ENCODE assay signal across 20 cellular contexts in genomic region chr3:171206283-171206682, GRCh38.
DNase-seq lines count a peak whose midpoint lies in the region; ATAC-seq and TF ChIP-seq lines count a peak whose summit lies in the region.
"Had no signal": no experiment of that assay in that cellular context is flagged by ENCODE, and none has a peak within 500 bp of the region (broad histone marks: within the 10 kb centered on the region; RNA-seq: fewer than 3 reads in every experiment).

No MANE protein-coding gene starts in this region.

- RAD21 ChIA-PET in HCT116 (lab: Charles Lee; ENCODE audit: low non-redundant PET in 1 of 2, low total read pairs in 2 of 2, uncharacterized antibody in 2 of 2, unreplicated experiment in 2 of 2): no interaction called here

- BruUV-seq in HCT116 (replicated peaks; lab: Mats Ljungman, UMichigan): no TSS peak

- H3K9me3 Mint-ChIP-seq in activated naive CD4-positive, alpha-beta T cell treated with anti-CD3 and anti-CD28 coated beads, Interleukin-2, amount 10 ng/mL, durations not matched to agents 7 days and 5 days: no peaks in the 10 kb centered on the region
- H3K9me3 Mint-ChIP-seq: central memory CD8-positive, alpha-beta T cell; neural crest cell; stimulated activated memory B cell treated with anti-CD40 and anti-IgM and Interleukin-4, amounts not matched to agents 10 μg/mL and 1 μg/mL and 100 μg/mL, for 72 hours had no signal

- intact Hi-C loops in HCT116 (cut with micrococcal nuclease): no loop called here

- H3K4me3 ChIP-seq in HCT116 (replicated peaks in 1 of 2; ENCODE audit: low read depth in 1 of 2, low read length in 2 of 2): no peak overlapping the region
- H3K4me3 ChIP-seq: heart left ventricle, lung, upper lobe of right lung had no signal

- ATAC-seq in GM18505 (IDR thresholded peaks at IDR 0.05; ENCODE audit: unreplicated experiment) (peak; percentile 64), HCT116 (peak; percentile 63; the same call in 1 of the 2 replicates), HG03558 (IDR thresholded peaks at IDR 0.05; ENCODE audit: extremely low read depth, unreplicated experiment) (peak; percentile 85)
- ATAC-seq: heart left ventricle; sciatic nerve; stimulated activated memory B cell treated with anti-CD40 and anti-IgM and Interleukin-4, amounts not matched to agents 10 μg/mL and 1 μg/mL and 100 μg/mL, for 72 hours; upper lobe of right lung had no signal

- H3K4me3 Mint-ChIP-seq in activated naive CD4-positive, alpha-beta T cell treated with anti-CD3 and anti-CD28 coated beads, Interleukin-2, amount 10 ng/mL, durations not matched to agents 7 days and 5 days: no peak overlapping the region
- H3K4me3 Mint-ChIP-seq: activated naive CD8-positive, alpha-beta T cell treated with anti-CD3 and anti-CD28 coated beads for 36 hours; central memory CD8-positive, alpha-beta T cell; neural crest cell; stimulated activated memory B cell treated with anti-CD40 and anti-IgM and Interleukin-4, amounts not matched to agents 10 μg/mL and 1 μg/mL and 100 μg/mL, for 72 hours had no signal

- H3K9me2 ChIP-seq in HCT116 (ENCODE audit: insufficient read depth): no peaks in the 10 kb centered on the region

- peaks cover 52% of the 10 kb centered on the region for H3K36me3 Mint-ChIP-seq in activated naive CD4-positive, alpha-beta T cell treated with anti-CD3 and anti-CD28 coated beads, Interleukin-2, amount 10 ng/mL, durations not matched to agents 7 days and 5 days
- H3K36me3 Mint-ChIP-seq: stimulated activated memory B cell treated with anti-CD40 and anti-IgM and Interleukin-4, amounts not matched to agents 10 μg/mL and 1 μg/mL and 100 μg/mL, for 72 hours had no signal

- peaks cover 4% of the 10 kb centered on the region for H3K4me1 Mint-ChIP-seq in activated naive CD4-positive, alpha-beta T cell treated with anti-CD3 and anti-CD28 coated beads, Interleukin-2, amount 10 ng/mL, durations not matched to agents 7 days and 5 days
- H3K4me1 Mint-ChIP-seq: neural crest cell; stimulated activated memory B cell treated with anti-CD40 and anti-IgM and Interleukin-4, amounts not matched to agents 10 μg/mL and 1 μg/mL and 100 μg/mL, for 72 hours had no signal

- no peak for TF ChIP-seq POLR2A in GM18505 (IDR thresholded peaks at IDR 0.05; ENCODE audit: borderline replicate concordance, extremely low read depth, insufficient read depth, insufficient read length)
- TF ChIP-seq POLR2A in HCT116 (IDR thresholded peaks at IDR 0.05; ENCODE audit: borderline replicate concordance, extremely low read depth, insufficient read depth, insufficient read length): no peak

- no peak overlapping the region for H2AFZ ChIP-seq in HCT116 (ENCODE audit: low read depth, low read length, poor library complexity, severe bottlenecking)

- H3K9me3 ChIP-seq in HCT116 (ENCODE audit: control insufficient read depth in 1 of 2, insufficient read depth in 1 of 2, low read depth in 1 of 2, low read length in 2 of 2): no peaks in the 10 kb centered on the region
- H3K9me3 ChIP-seq: heart left ventricle, upper lobe of right lung had no signal

- POLR2A ChIA-PET in HCT116 (lab: Charles Lee): no interaction called here

- no peaks in the 10 kb centered on the region for H3K4me1 ChIP-seq in HCT116 (ENCODE audit: control insufficient read depth in 1 of 2, insufficient read depth in 2 of 2, low read length in 2 of 2)
- H3K4me1 ChIP-seq: upper lobe of right lung had no signal

- H3K36me3 ChIP-seq in HCT116 (ENCODE audit: control insufficient read depth in 1 of 2, insufficient read depth in 2 of 2, low read length in 2 of 2): no peaks in the 10 kb centered on the region
- H3K36me3 ChIP-seq: heart left ventricle had no signal

- no peak overlapping the region for H3K27ac Mint-ChIP-seq in activated naive CD4-positive, alpha-beta T cell treated with anti-CD3 and anti-CD28 coated beads, Interleukin-2, amount 10 ng/mL, durations not matched to agents 7 days and 5 days
- H3K27ac Mint-ChIP-seq: activated naive CD8-positive, alpha-beta T cell treated with anti-CD3 and anti-CD28 coated beads for 36 hours; stimulated activated memory B cell treated with anti-CD40 and anti-IgM and Interleukin-4, amounts not matched to agents 10 μg/mL and 1 μg/mL and 100 μg/mL, for 72 hours had no signal

- no peak for DNase-seq in HCT116 (ENCODE audit: low read depth, low spot score)
- peak; percentile 79 for DNase-seq in iPS DF 4.7 (ENCODE audit: extremely low read depth, low spot score)
- DNase-seq in activated T-cell treated with anti-CD3 and anti-CD28 coated beads, Interleukin-2, amount 50 U/mL, for 48 hours: no peak
- DNase-seq in stimulated activated CD4-positive, alpha-beta T cell treated with anti-CD3 and anti-CD28 coated beads, Interleukin-2, amount 100 ng/mL, for 48 hours: no peak
- no peak for DNase-seq in activated naive CD4-positive, alpha-beta T cell treated with anti-CD3 and anti-CD28 coated beads, Interleukin-2, amount 10 ng/mL, durations not matched to agents 7 days and 5 days
- DNase-seq in GM20000 (ENCODE audit: low spot score): no peak
- DNase-seq: activated CD8-positive, alpha-beta memory T cell treated with anti-CD3 and anti-CD28 coated beads, Interleukin-2, amount 50 U/mL, for 4 hours; activated naive CD8-positive, alpha-beta T cell treated with anti-CD3 and anti-CD28 coated beads for 36 hours; erythroblast; HCEC 1CT; heart left ventricle; stimulated activated CD4-positive, alpha-beta T cell treated with anti-CD3 and anti-CD28 coated beads, Interleukin-4, amount 100 ng/mL, for 4 hours; upper lobe of right lung had no signal

- no peaks in the 10 kb centered on the region for H3K79me2 ChIP-seq in HCT116 (ENCODE audit: insufficient read depth, low read length)

- CTCF ChIA-PET in HCT116 (lab: Charles Lee): no interaction called here
- CTCF ChIA-PET in activated naive CD4-positive, alpha-beta T cell treated with anti-CD3 and anti-CD28 coated beads, Interleukin-2, amount 10 ng/mL, durations not matched to agents 7 days and 5 days (lab: Charles Lee): interaction anchor here (0.6 kb wide), 1 partner anchor 26 kb away, joined by 3 read pairs; no protein-coding TSS in a partner anchor

- no peak overlapping the region for H3K27ac ChIP-seq in HCT116 (ENCODE audit: low read depth, low read length)
- H3K27ac ChIP-seq: heart left ventricle, upper lobe of right lung had no signal

- H3K27me3 ChIP-seq in HCT116 (ENCODE audit: insufficient read depth, low read length): no peaks in the 10 kb centered on the region
- H3K27me3 ChIP-seq: heart left ventricle, upper lobe of right lung had no signal

- no peaks in the 10 kb centered on the region for H4K20me1 ChIP-seq in HCT116 (ENCODE audit: insufficient read depth)

- TF ChIP-seq CTCF in HCT116 (IDR thresholded peaks at IDR 0.05 in 2 of 3, conservative IDR thresholded peaks at IDR 0.05 in 1 of 3; ENCODE audit: borderline replicate concordance in 1 of 3, insufficient read depth in 1 of 3, low read depth in 2 of 3, low read length in 2 of 3) (no peak), GM20000 (IDR thresholded peaks at IDR 0.05; ENCODE audit: extremely low read depth, missing control alignments) (no peak)

- no peaks in the 10 kb centered on the region for H3K27me3 Mint-ChIP-seq in activated naive CD4-positive, alpha-beta T cell treated with anti-CD3 and anti-CD28 coated beads, Interleukin-2, amount 10 ng/mL, durations not matched to agents 7 days and 5 days
- H3K27me3 Mint-ChIP-seq: activated naive CD8-positive, alpha-beta T cell treated with anti-CD3 and anti-CD28 coated beads for 36 hours; central memory CD8-positive, alpha-beta T cell; stimulated activated memory B cell treated with anti-CD40 and anti-IgM and Interleukin-4, amounts not matched to agents 10 μg/mL and 1 μg/mL and 100 μg/mL, for 72 hours had no signal

- TF ChIP-seq RAD21 in HCT116 (IDR thresholded peaks at IDR 0.05; ENCODE audit: low read depth): no peak

- no peak overlapping the region for H3K9ac ChIP-seq in HCT116 (ENCODE audit: low read length)

- H3K4me2 ChIP-seq in HCT116 (ENCODE audit: low read length): no peak overlapping the region

TF ChIP-seq in HCT116, 20 proteins besides CTCF, POLR2A, EP300 and RAD21:
- TF ChIP-seq, protein P1, sequence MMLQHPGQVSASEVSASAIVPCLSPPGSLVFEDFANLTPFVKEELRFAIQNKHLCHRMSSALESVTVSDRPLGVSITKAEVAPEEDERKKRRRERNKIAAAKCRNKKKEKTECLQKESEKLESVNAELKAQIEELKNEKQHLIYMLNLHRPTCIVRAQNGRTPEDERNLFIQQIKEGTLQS (IDR thresholded peaks at IDR 0.05): no peak
- TF ChIP-seq CEBPB (IDR thresholded peaks at IDR 0.05; ENCODE audit: low read depth): no peak
- no peak for TF ChIP-seq EZH2 (IDR thresholded peaks at IDR 0.05)
- no peak for TF ChIP-seq REST (IDR thresholded peaks at IDR 0.05; ENCODE audit: low read depth)
- TF ChIP-seq SRF (IDR thresholded peaks at IDR 0.05; ENCODE audit: low read depth): no peak
- TF ChIP-seq ZFX (IDR thresholded peaks at IDR 0.05): no peak
- TF ChIP-seq, protein P2, sequence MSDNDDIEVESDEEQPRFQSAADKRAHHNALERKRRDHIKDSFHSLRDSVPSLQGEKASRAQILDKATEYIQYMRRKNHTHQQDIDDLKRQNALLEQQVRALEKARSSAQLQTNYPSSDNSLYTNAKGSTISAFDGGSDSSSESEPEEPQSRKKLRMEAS (IDR thresholded peaks at IDR 0.05): no peak
